1 cellular context compared by ENCODE assay signal in the genomic region with DNA sequence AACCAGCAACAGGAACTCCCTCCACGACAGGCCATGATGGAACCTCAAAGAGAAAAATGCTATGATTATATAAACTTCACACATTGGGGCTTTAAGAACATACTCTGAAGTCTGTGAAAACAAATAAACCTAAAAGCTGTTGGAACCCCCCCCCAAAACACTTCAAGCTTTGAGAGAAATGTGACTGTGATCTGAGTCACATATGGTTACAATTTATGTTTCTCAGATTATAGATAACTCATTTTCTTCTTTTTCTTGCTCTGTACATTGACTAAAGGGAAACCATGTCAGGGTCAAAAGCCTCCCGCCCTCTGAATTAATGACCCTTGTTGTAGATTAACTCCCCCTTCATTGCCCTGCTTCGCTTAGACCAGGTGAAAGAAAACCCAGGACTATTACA.
TF ChIP-seq lines count a peak whose summit lies in the region.

No MANE protein-coding gene starts in this region.

TF ChIP-seq in H1, 55 proteins besides CTCF, POLR2A, EP300 and RAD21:
- TF ChIP-seq NRF1 (IDR thresholded peaks at IDR 0.05; ENCODE audit: low read depth, low read length) (no peak), GTF2F1 (IDR thresholded peaks at IDR 0.05; ENCODE audit: borderline replicate concordance, low read depth, low read length) (no peak), RBBP5 (IDR thresholded peaks at IDR 0.05; ENCODE audit: borderline replicate concordance, low read depth, low read length) (no peak), ZNF274 (IDR thresholded peaks at IDR 0.05; ENCODE audit: borderline replicate concordance, extremely low read depth, low read length) (no peak), JUN (IDR thresholded peaks at IDR 0.05; ENCODE audit: low read depth, low read length) (no peak), HDAC6 (IDR thresholded peaks at IDR 0.05; ENCODE audit: low read depth, low read length) (no peak), EGR1 (IDR thresholded peaks at IDR 0.05; ENCODE audit: borderline replicate concordance, low read depth, low read length) (no peak), ASH2L (IDR thresholded peaks at IDR 0.05; ENCODE audit: low read length) (no peak), CBX8 (IDR thresholded peaks at IDR 0.05; ENCODE audit: borderline replicate concordance, low read depth, low read length) (no peak), TEAD4 (IDR thresholded peaks at IDR 0.05; ENCODE audit: low read depth, low read length) (no peak), KDM4A (IDR thresholded peaks at IDR 0.05; ENCODE audit: low read depth, low read length, severe bottlenecking) (no peak)
